Comparison of ENCODE assay signal across 8 cellular contexts in the genomic region with DNA sequence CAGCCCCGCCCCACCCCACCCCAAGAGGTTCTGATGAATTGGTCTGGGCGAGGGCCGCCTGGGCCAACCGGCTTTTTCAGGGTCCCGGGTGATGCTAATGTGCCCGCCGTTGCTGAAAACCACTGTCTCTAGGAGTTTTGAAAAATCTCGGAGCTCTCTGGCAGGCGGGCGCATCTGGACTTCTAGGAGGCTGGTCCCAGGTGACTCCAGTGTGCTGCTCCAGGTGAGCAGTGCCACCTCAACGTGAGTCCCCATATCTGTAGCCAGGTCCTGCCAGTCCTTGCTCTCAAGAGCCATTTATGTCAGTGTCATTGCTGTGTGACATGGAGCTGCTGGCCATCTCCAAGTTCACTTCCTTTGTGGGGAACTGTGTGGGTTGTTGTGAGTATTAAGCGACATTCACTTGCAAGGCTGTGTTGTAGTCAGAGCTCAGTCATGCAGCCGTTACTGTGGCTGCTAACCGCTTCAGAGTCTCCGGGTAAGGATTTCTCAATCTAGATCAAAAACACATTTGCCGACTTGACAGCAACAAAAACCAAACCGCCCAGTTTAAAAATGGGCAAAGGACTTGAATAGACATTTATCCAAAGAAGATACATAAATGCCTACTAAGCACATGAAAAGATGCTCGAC. TPM values are rescaled to one million over a fixed set of nuclear protein-coding genes. Genes with fewer than 3 reads are reported as not detected.
A peak's percentile ranks its signal among the peaks of the same experiment; 100 is the strongest.
DNase-seq lines count a peak whose midpoint lies in the region; TF ChIP-seq lines count a peak whose summit lies in the region.

A gene (minus strand): TSS at position 361 of the 633 bp plus-strand sequence. CDS start 8,264 bp downstream, outside the sequence.

- peaks cover 30% of the 10 kb centered on the region for H3K27me3 Mint-ChIP-seq in H9 (ENCODE audit: low read depth)

- H3K9me3 Mint-ChIP-seq in H9, result no peaks in the 10 kb centered on the region

- H3K4me1 ChIP-seq in H9 (ENCODE audit: insufficient read depth, low read length) (peaks cover 4% of the 10 kb centered on the region; the same call in 1 of the 2 replicates), duodenal mucosa (ENCODE audit: control insufficient read depth in 1 of 2, insufficient read depth in 2 of 2, low read length in 2 of 2) (no peaks in the 10 kb centered on the region), muscle layer of duodenum (ENCODE audit: control insufficient read depth in 1 of 2, insufficient read depth in 2 of 2, low read length in 2 of 2) (peaks cover 0 to 5% of the 10 kb centered on the region in 2 donors)

- H3K36me3 ChIP-seq in duodenal mucosa (ENCODE audit: control insufficient read depth in 1 of 2, insufficient read depth in 2 of 2, low read length in 2 of 2) (no peaks in the 10 kb centered on the region), muscle layer of duodenum (ENCODE audit: control insufficient read depth in 1 of 2, insufficient read depth in 2 of 2, low read length in 2 of 2) (no peaks in the 10 kb centered on the region)

- no peak within 1 kb of the TSS for H2AK5ac ChIP-seq in H9 (ENCODE audit: insufficient read length, low read length)

- H2BK120ac ChIP-seq in H9 (ENCODE audit: low read depth, low read length, poor library complexity, severe bottlenecking), result no peak within 1 kb of the TSS

- no peaks in the 10 kb centered on the region for H3K79me1 ChIP-seq in H9 (ENCODE audit: insufficient read depth, low read depth, low read length, poor library complexity, severe bottlenecking)

- H4K8ac ChIP-seq in H9 (replicated peaks; ENCODE audit: insufficient read length, low read depth, low read length), result no peak within 1 kb of the TSS

- H3K4me3 ChIP-seq in duodenal mucosa (ENCODE audit: low read depth in 1 of 2, low read length in 2 of 2) (peak within 1 kb of the TSS; percentile 57 to 61), muscle layer of duodenum (ENCODE audit: low read depth in 1 of 2, low read length in 2 of 2) (peak within 1 kb of the TSS; percentile 48 to 74)

- peaks cover 28 to 29% of the 10 kb centered on the region in 2 experiments for H3K4me1 Mint-ChIP-seq in H9

- peak within 1 kb of the TSS; percentile 25 for H3K4me2 ChIP-seq in H9 (ENCODE audit: insufficient read depth, insufficient read length, low read length)

- H3K14ac ChIP-seq in H9 (ENCODE audit: insufficient read depth, low read length), result peak within 1 kb of the TSS; percentile 86

- TF ChIP-seq CTCF in H9 (conservative IDR thresholded peaks at IDR 0.05), result no peak

- H3K4me3 Mint-ChIP-seq in H9, result peak within 1 kb of the TSS; percentile 67 to 80

- WGBS in H9 (ENCODE audit: extremely low coverage, insufficient read length, low lambda C conversion rate), result no CpG with 5 or more reads among the region's 18 CpGs

- H3K18ac ChIP-seq in H9 (ENCODE audit: insufficient read length, low read depth, low read length), result peak within 1 kb of the TSS; percentile 2

- H4K91ac ChIP-seq in H9 (ENCODE audit: insufficient read length, low read depth, low read length), result no peak within 1 kb of the TSS

- H4K20me1 ChIP-seq in H9 (ENCODE audit: control insufficient read depth, insufficient read depth, insufficient read length), result no peaks in the 10 kb centered on the region

- H3K36me3 Mint-ChIP-seq in H9 (ENCODE audit: insufficient read depth in 1 of 3, low read depth in 3 of 3), result no peaks in the 10 kb centered on the region

- no peak within 1 kb of the TSS for H2BK15ac ChIP-seq in H9 (ENCODE audit: low read depth, low read length)

- no peak within 1 kb of the TSS for H2BK20ac ChIP-seq in H9 (ENCODE audit: low read depth, low read length, poor library complexity, severe bottlenecking)

- H3K56ac ChIP-seq in H9 (ENCODE audit: insufficient read length, low read depth, low read length), result no peak within 1 kb of the TSS

- H3K9me3 ChIP-seq in H9 (ENCODE audit: control insufficient read depth, low read depth, low read length), result no peaks in the 10 kb centered on the region
- H3K9me3 ChIP-seq in duodenal mucosa (ENCODE audit: control insufficient read depth in 1 of 2, low read length in 2 of 2), result no peaks in the 10 kb centered on the region
- H3K9me3 ChIP-seq in muscle layer of duodenum (ENCODE audit: control insufficient read depth in 1 of 2, low read length in 2 of 2), result no peaks in the 10 kb centered on the region

- H3K23ac ChIP-seq in H9 (ENCODE audit: insufficient read length, low read depth, low read length), result no peak within 1 kb of the TSS

- no peak within 1 kb of the TSS for H3K4ac ChIP-seq in H9 (ENCODE audit: low read depth, low read length)

- H3K27ac ChIP-seq in H9 (ENCODE audit: insufficient read length, low read depth, low read length) (no peak within 1 kb of the TSS), duodenal mucosa (ENCODE audit: low read depth, low read length) (no peak within 1 kb of the TSS), muscle layer of duodenum (ENCODE audit: low read length) (no peak within 1 kb of the TSS)

- H2AFZ ChIP-seq in H9 (ENCODE audit: low read length), result no peak within 1 kb of the TSS

- no peak within 1 kb of the TSS for H3K27ac Mint-ChIP-seq in H9

- H3K9ac ChIP-seq in H9 (ENCODE audit: extremely low read depth, insufficient read length, low read length) (no peak within 1 kb of the TSS), duodenal mucosa (ENCODE audit: low read depth in 1 of 2, low read length in 2 of 2) (no peak within 1 kb of the TSS)

- no peaks in the 10 kb centered on the region for H3K79me2 ChIP-seq in H9 (ENCODE audit: insufficient read depth, low read length)

- no peak within 1 kb of the TSS for H2BK5ac ChIP-seq in H9 (ENCODE audit: insufficient read length, low read length)

- H3T11ph ChIP-seq in H9 (ENCODE audit: low read length), result no peak within 1 kb of the TSS

- H4K5ac ChIP-seq in H9 (ENCODE audit: insufficient read length, low read depth, low read length), result no peak within 1 kb of the TSS

- no peak within 1 kb of the TSS for H2BK12ac ChIP-seq in H9 (ENCODE audit: insufficient read length, low read depth, low read length)

- H3K23me2 ChIP-seq in H9 (ENCODE audit: insufficient read length, low read depth, low read length, poor library complexity, severe bottlenecking), result no peaks in the 10 kb centered on the region

- DNase-seq in H9 (no peak), DMS153 (lab: John Stamatoyannopoulos, UW) (no peak), HUDEP-2 (lab: John Stamatoyannopoulos, UW; ENCODE audit: unreplicated experiment in 76 of 76) (no peak), NCI-H2196 (lab: John Stamatoyannopoulos, UW; ENCODE audit: unreplicated experiment) (no peak)
- DNase-seq in activated CD4-positive, CD25-positive, alpha-beta regulatory T cell treated with anti-CD3 and anti-CD28 coated beads, Interleukin-2, amount 50 U/mL, for 72 hours, result peak; percentile 44
- DNase-seq in stimulated activated naive CD4-positive, alpha-beta T cell treated with Interleukin-2 at 50 U/mL for 16 hours (lab: John Stamatoyannopoulos, UW), result peak; percentile 51

- no peaks in the 10 kb centered on the region; the same call in 1 of the 2 replicates for H3K27me3 ChIP-seq in H9 (ENCODE audit: insufficient read depth, low read length)
- peaks cover 16 to 20% of the 10 kb centered on the region in 2 donors for H3K27me3 ChIP-seq in duodenal mucosa (ENCODE audit: control insufficient read depth in 1 of 2, insufficient read depth in 2 of 2, low read length in 2 of 2)
- peaks cover 6% of the 10 kb centered on the region for H3K27me3 ChIP-seq in muscle layer of duodenum (ENCODE audit: low read depth, low read length)

RNA-seq across cellular contexts. Expression of the gene that starts here (rescaled TPM):
- total RNA-seq in H9 (2021), result 0.22 and 0.57 TPM in 2 replicates

Comparison
In these comparisons a context has a peak if more than half of its experiments do, and no peak if none do; other contexts are left out.
1. DNase-seq: peak in activated CD4-positive, CD25-positive, alpha-beta regulatory T cell treated with anti-CD3 and anti-CD28 coated beads, Interleukin-2, amount 50 U/mL, for 72 hours (single experiment) and stimulated activated naive CD4-positive, alpha-beta T cell treated with Interleukin-2 at 50 U/mL for 16 hours (single experiment); none in H9 (single experiment), DMS153 (single experiment), HUDEP-2 (0 of 76) and NCI-H2196 (single experiment).